ENCODE assay signal across 13 cellular contexts in genomic region chr6:74931567-74931966, GRCh38.
A peak's percentile ranks its signal among the peaks of the same experiment; 100 is the strongest.
DNase-seq lines count a peak whose midpoint lies in the region; ATAC-seq and TF ChIP-seq lines count a peak whose summit lies in the region.
"Had no signal": no experiment of that assay in that cellular context is flagged by ENCODE, and none has a peak within 500 bp of the region (broad histone marks: within the 10 kb centered on the region; RNA-seq: fewer than 3 reads in every experiment).

No MANE protein-coding gene starts in this region.

- H3K27me3 ChIP-seq in RWPE2 (ENCODE audit: insufficient read depth, poor library complexity, severe bottlenecking) = no peaks in the 10 kb centered on the region

- TF ChIP-seq CTCF in RWPE2 (IDR thresholded peaks at IDR 0.05; ENCODE audit: poor library complexity, severe bottlenecking) = no peak
- no peak for TF ChIP-seq CTCF in fibroblast of pulmonary artery (IDR thresholded peaks at IDR 0.05; ENCODE audit: low read length, missing control alignments)

- DNase-seq in GM03348 (ENCODE audit: low spot score) (peak; percentile 66), RWPE2 (ENCODE audit: low spot score) (no peak), fibroblast of pulmonary artery (ENCODE audit: low read depth) (peak; percentile 73), skeletal muscle cell (ENCODE audit: low read depth) (peak; percentile 73), NCI-H1105 treated with DMSO at 0.1 percent for 48 hours (lab: John Stamatoyannopoulos, UW) (no peak)
- DNase-seq in stimulated activated CD4-positive, alpha-beta T cell treated with anti-CD3 and anti-CD28 coated beads, Interleukin-15, amount 100 ng/mL, for 24 hours = no peak
- DNase-seq: activated naive CD8-positive, alpha-beta T cell treated with anti-CD3 and anti-CD28 coated beads for 36 hours; CD8-positive, alpha-beta memory T cell; retina; stimulated activated CD4-positive, alpha-beta T cell treated with anti-CD3 and anti-CD28 coated beads, Interleukin-4, amount 100 ng/mL, for 4 hours had no signal

- no peaks in the 10 kb centered on the region for H3K36me3 ChIP-seq in RWPE2 (ENCODE audit: low read depth)

- H3K4me3 ChIP-seq in RWPE2 (ENCODE audit: severe bottlenecking) = no peak overlapping the region
- no peak overlapping the region for H3K4me3 ChIP-seq in fibroblast of pulmonary artery (replicated peaks; ENCODE audit: low read depth, low read length)
- H3K4me3 ChIP-seq in skeletal muscle cell (ENCODE audit: low read depth, low read length) = no peak overlapping the region

- no peaks in the 10 kb centered on the region for H3K9me3 ChIP-seq in RWPE2 (ENCODE audit: severe bottlenecking)

- H3K27ac ChIP-seq in RWPE2 (ENCODE audit: poor library complexity, severe bottlenecking) = peak overlapping the region; percentile 40

- ATAC-seq in RWPE2 (ENCODE audit: low read depth) (peak; percentile 80), GM19023 (IDR thresholded peaks at IDR 0.05; ENCODE audit: unreplicated experiment) (no peak), GM21786 (IDR thresholded peaks at IDR 0.05; ENCODE audit: unreplicated experiment) (no peak)
- ATAC-seq: stimulated activated memory B cell treated with anti-CD40 and anti-IgM and Interleukin-4, amounts not matched to agents 10 μg/mL and 1 μg/mL and 100 μg/mL, for 72 hours had no signal

- peaks cover 11% of the 10 kb centered on the region for H3K4me1 ChIP-seq in RWPE2 (ENCODE audit: insufficient read depth, poor library complexity, severe bottlenecking)

Comparison
In these comparisons a context has a peak if more than half of its experiments do, and no peak if none do; other contexts are left out.
1. DNase-seq: peak in GM03348 (single experiment), fibroblast of pulmonary artery (single experiment) and skeletal muscle cell (single experiment); none in RWPE2 (single experiment), NCI-H1105 treated with DMSO at 0.1 percent for 48 hours (single experiment) and stimulated activated CD4-positive, alpha-beta T cell treated with anti-CD3 and anti-CD28 coated beads, Interleukin-15, amount 100 ng/mL, for 24 hours (single experiment).